ENCODE assay signal across 19 cellular contexts in genomic region chr5:180205936-180206335, GRCh38.
DNase-seq lines count a peak whose midpoint lies in the region; ATAC-seq lines count a peak whose summit lies in the region.
"Had no signal": no experiment of that assay in that cellular context is flagged by ENCODE, and none has a peak within 500 bp of the region (broad histone marks: within the 10 kb centered on the region; RNA-seq: fewer than 3 reads in every experiment).

No MANE protein-coding gene starts in this region.

- ATAC-seq in HG02981 (IDR thresholded peaks at IDR 0.05; ENCODE audit: unreplicated experiment) = no peak
- ATAC-seq: GM12878 had no signal

- DNase-seq in DMS 273 (lab: John Stamatoyannopoulos, UW; ENCODE audit: unreplicated experiment) (peak; percentile 48), DMS 273 treated with DMSO at 0.1 percent for 48 hours (lab: John Stamatoyannopoulos, UW) (no peak), NCI-H1694 treated with DMSO at 0.1 percent for 48 hours (lab: John Stamatoyannopoulos, UW) (peak; percentile 24), cerebellar nuclear complex (lab: John Stamatoyannopoulos, UW) (peak; percentile 4 to 40), superior temporal gyrus (ENCODE audit: extremely low spot score) (peak; percentile 19), SW480 (ENCODE audit: low spot score) (no peak), HuH-7 (ENCODE audit: low spot score) (no peak)
- DNase-seq: ACHN; AML-193; BE2C; CD4-positive, alpha-beta T cell; CD8-positive, alpha-beta memory T cell; DMS153; DND-41; GDM1; GOT3; HFFc6 had no signal

Comparison
In these comparisons a context has a peak if more than half of its experiments do, and no peak if none do; other contexts are left out.
1. DNase-seq: peak in DMS 273 (single experiment), NCI-H1694 treated with DMSO at 0.1 percent for 48 hours (single experiment), cerebellar nuclear complex (2 of 2) and superior temporal gyrus (single experiment); none in DMS 273 treated with DMSO at 0.1 percent for 48 hours (single experiment), SW480 (single experiment) and HuH-7 (single experiment).